Comparison of ENCODE assay signal across 1 cellular context in genomic region chr16:727291-727977, GRCh38.
TF ChIP-seq lines count a peak whose summit lies in the region.

No MANE protein-coding gene starts in this region.

TF ChIP-seq in HepG2, 621 proteins besides CTCF, POLR2A, EP300 and RAD21 (continued from another document):
- TF ChIP-seq, protein P1, sequence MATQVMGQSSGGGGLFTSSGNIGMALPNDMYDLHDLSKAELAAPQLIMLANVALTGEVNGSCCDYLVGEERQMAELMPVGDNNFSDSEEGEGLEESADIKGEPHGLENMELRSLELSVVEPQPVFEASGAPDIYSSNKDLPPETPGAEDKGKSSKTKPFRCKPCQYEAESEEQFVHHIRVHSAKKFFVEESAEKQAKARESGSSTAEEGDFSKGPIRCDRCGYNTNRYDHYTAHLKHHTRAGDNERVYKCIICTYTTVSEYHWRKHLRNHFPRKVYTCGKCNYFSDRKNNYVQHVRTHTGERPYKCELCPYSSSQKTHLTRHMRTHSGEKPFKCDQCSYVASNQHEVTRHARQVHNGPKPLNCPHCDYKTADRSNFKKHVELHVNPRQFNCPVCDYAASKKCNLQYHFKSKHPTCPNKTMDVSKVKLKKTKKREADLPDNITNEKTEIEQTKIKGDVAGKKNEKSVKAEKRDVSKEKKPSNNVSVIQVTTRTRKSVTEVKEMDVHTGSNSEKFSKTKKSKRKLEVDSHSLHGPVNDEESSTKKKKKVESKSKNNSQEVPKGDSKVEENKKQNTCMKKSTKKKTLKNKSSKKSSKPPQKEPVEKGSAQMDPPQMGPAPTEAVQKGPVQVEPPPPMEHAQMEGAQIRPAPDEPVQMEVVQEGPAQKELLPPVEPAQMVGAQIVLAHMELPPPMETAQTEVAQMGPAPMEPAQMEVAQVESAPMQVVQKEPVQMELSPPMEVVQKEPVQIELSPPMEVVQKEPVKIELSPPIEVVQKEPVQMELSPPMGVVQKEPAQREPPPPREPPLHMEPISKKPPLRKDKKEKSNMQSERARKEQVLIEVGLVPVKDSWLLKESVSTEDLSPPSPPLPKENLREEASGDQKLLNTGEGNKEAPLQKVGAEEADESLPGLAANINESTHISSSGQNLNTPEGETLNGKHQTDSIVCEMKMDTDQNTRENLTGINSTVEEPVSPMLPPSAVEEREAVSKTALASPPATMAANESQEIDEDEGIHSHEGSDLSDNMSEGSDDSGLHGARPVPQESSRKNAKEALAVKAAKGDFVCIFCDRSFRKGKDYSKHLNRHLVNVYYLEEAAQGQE (IDR thresholded peaks at IDR 0.05; ENCODE audit: borderline replicate concordance in 1 of 2, low read depth in 1 of 2, low read length in 2 of 2), result no peak
- TF ChIP-seq AKAP8 (CRISPR knock-in tag; IDR thresholded peaks at IDR 0.05), result peak; percentile 8; the same call in 1 of the 2 replicates
- TF ChIP-seq SMYD3 (CRISPR knock-in tag; IDR thresholded peaks at IDR 0.05), result no peak
- TF ChIP-seq SKIL (CRISPR knock-in tag; IDR thresholded peaks at IDR 0.05; ENCODE audit: borderline replicate concordance), result no peak
- peak; percentile 35; the same call in 1 of the 2 replicates for TF ChIP-seq ARID5B (CRISPR knock-in tag; IDR thresholded peaks at IDR 0.05)
- 0 out of 2 replicates have a peak, but pooled peaks have one; percentile 24 for TF ChIP-seq ETV6 (CRISPR knock-in tag; conservative IDR thresholded peaks at IDR 0.05)
- peak; percentile 34; the same call in 1 of the 2 replicates for TF ChIP-seq ZBTB38 (CRISPR knock-in tag; IDR thresholded peaks at IDR 0.05)
- TF ChIP-seq ZNF549 (CRISPR knock-in tag; IDR thresholded peaks at IDR 0.05), result no peak
- TF ChIP-seq KDM2A (CRISPR knock-in tag; IDR thresholded peaks at IDR 0.05; ENCODE audit: borderline replicate concordance, low read depth), result peak; percentile 81; the same call in 1 of the 2 replicates
- peak; percentile 46; the same call in 1 of the 2 replicates for TF ChIP-seq RBFOX2 (IDR thresholded peaks at IDR 0.05; ENCODE audit: low read depth, low read length)
- peak; percentile 66; the same call in 1 of the 2 replicates for TF ChIP-seq ZNF724P (CRISPR knock-in tag; IDR thresholded peaks at IDR 0.05; ENCODE audit: borderline replicate concordance)
- TF ChIP-seq PHF8 (CRISPR knock-in tag; IDR thresholded peaks at IDR 0.05), result 0 out of 2 replicates have a peak, but pooled peaks have one; percentile 25
- TF ChIP-seq ZNF12 (CRISPR knock-in tag; IDR thresholded peaks at IDR 0.05), result 0 out of 2 replicates have a peak, but pooled peaks have one; percentile 9
- peak; percentile 63; the same call in 1 of the 2 replicates for TF ChIP-seq TOPORS (CRISPR knock-in tag; IDR thresholded peaks at IDR 0.05)
- TF ChIP-seq MAZ (IDR thresholded peaks at IDR 0.05; ENCODE audit: borderline replicate concordance, low read depth, low read length), result no peak
- TF ChIP-seq MAZ (CRISPR knock-in tag; IDR thresholded peaks at IDR 0.05; ENCODE audit: low read depth), result peak; percentile 2; the same call in 1 of the 2 replicates
- 0 out of 2 replicates have a peak, but pooled peaks have one; percentile 51 for TF ChIP-seq ZBTB46 (CRISPR knock-in tag; IDR thresholded peaks at IDR 0.05; ENCODE audit: borderline replicate concordance)
- TF ChIP-seq, protein P2, sequence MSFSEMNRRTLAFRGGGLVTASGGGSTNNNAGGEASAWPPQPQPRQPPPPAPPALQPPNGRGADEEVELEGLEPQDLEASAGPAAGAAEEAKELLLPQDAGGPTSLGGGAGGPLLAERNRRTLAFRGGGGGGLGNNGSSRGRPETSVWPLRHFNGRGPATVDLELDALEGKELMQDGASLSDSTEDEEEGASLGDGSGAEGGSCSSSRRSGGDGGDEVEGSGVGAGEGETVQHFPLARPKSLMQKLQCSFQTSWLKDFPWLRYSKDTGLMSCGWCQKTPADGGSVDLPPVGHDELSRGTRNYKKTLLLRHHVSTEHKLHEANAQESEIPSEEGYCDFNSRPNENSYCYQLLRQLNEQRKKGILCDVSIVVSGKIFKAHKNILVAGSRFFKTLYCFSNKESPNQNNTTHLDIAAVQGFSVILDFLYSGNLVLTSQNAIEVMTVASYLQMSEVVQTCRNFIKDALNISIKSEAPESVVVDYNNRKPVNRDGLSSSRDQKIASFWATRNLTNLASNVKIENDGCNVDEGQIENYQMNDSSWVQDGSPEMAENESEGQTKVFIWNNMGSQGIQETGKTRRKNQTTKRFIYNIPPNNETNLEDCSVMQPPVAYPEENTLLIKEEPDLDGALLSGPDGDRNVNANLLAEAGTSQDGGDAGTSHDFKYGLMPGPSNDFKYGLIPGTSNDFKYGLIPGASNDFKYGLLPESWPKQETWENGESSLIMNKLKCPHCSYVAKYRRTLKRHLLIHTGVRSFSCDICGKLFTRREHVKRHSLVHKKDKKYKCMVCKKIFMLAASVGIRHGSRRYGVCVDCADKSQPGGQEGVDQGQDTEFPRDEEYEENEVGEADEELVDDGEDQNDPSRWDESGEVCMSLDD (CRISPR knock-in tag; IDR thresholded peaks at IDR 0.05; ENCODE audit: borderline replicate concordance), result peak; percentile 90
- 0 out of 2 replicates have a peak, but pooled peaks have one; percentile 8 for TF ChIP-seq FOXO1 (CRISPR knock-in tag; IDR thresholded peaks at IDR 0.05)
- TF ChIP-seq MTA1 (CRISPR knock-in tag; IDR thresholded peaks at IDR 0.05; ENCODE audit: borderline replicate concordance), result peak; percentile 50; the same call in 1 of the 2 replicates
- TF ChIP-seq ZNF383 (CRISPR knock-in tag; IDR thresholded peaks at IDR 0.05; ENCODE audit: borderline replicate concordance), result 0 out of 2 replicates have a peak, but pooled peaks have one; percentile 37
- peak; percentile 61; the same call in 1 of the 2 replicates for TF ChIP-seq GABPB1 (CRISPR knock-in tag; IDR thresholded peaks at IDR 0.05)
- no peak for TF ChIP-seq GMEB1 (CRISPR knock-in tag; IDR thresholded peaks at IDR 0.05; ENCODE audit: borderline replicate concordance)
- peak; percentile 15; the same call in 1 of the 2 replicates for TF ChIP-seq HDAC1 (CRISPR knock-in tag; IDR thresholded peaks at IDR 0.05)
- TF ChIP-seq ZNF510 (CRISPR knock-in tag; IDR thresholded peaks at IDR 0.05; ENCODE audit: low read depth), result 0 out of 2 replicates have a peak, but pooled peaks have one; percentile 30
